Comparison of ENCODE assay signal across 8 cellular contexts in genomic region chrX:135421932-135422809, GRCh38. TPM values are rescaled to one million over a fixed set of nuclear protein-coding genes. Genes with fewer than 3 reads are reported as not detected.
DNase-seq lines count a peak whose midpoint lies in the region; ATAC-seq and TF ChIP-seq lines count a peak whose summit lies in the region.

Gene SMIM10L2A (plus strand): TSS chrX:135421944. CDS start chrX:135422132, 188 bp downstream.

- TF ChIP-seq POLR2A in ovary (IDR thresholded peaks at IDR 0.05) = no peak

- H3K36me3 ChIP-seq in MG63 (no peaks in the 10 kb centered on the region), ovary (no peaks in the 10 kb centered on the region)

- peak; percentile 49 for ATAC-seq in GM21825 (IDR thresholded peaks at IDR 0.05; ENCODE audit: unreplicated experiment)

- H3K9me3 ChIP-seq in MG63 = no peaks in the 10 kb centered on the region
- H3K9me3 ChIP-seq in ovary = no peaks in the 10 kb centered on the region

- TF ChIP-seq EP300 in ovary (IDR thresholded peaks at IDR 0.05) = no peak

- 40 to 44% (median 43%) methylated on average over 52 to 99 of the region's 100 CpGs for WGBS in ovary, 3 donors

- TF ChIP-seq CTCF in GM12865 (IDR thresholded peaks at IDR 0.05; ENCODE audit: insufficient read depth, low read depth, low read length, missing control alignments) (no peak), ovary (IDR thresholded peaks at IDR 0.05) (no peak)

- DNase-seq in GM12865 (ENCODE audit: low read depth) (peak; percentile 4), MG63 (no peak), ecto neural progenitor cell (ENCODE audit: low spot score) (peak; percentile 52), ovary (no peak), UCSD-AML1 (lab: John Stamatoyannopoulos, UW; ENCODE audit: unreplicated experiment) (no peak)
- no peak for DNase-seq in stimulated activated CD4-positive, alpha-beta T cell treated with anti-CD3 and anti-CD28 coated beads, Interleukin-4, amount 100 ng/mL, for 24 hours
- no peak for DNase-seq in activated effector memory CD4-positive, alpha-beta T cell treated with Interleukin-2 at 50 U/mL for 16 hours

- H3K4me3 ChIP-seq in GM12865 (ENCODE audit: low read depth, low read length) = peak within 1 kb of the TSS; percentile 47
- peak within 1 kb of the TSS; percentile 24 for H3K4me3 ChIP-seq in MG63
- peak within 1 kb of the TSS; percentile 43 for H3K4me3 ChIP-seq in ovary

- no peaks in the 10 kb centered on the region for H3K4me1 ChIP-seq in ovary (ENCODE audit: insufficient read depth)

- intact Hi-C loops in ovary (cut with DNase I) = no loop called here

- H3K27ac ChIP-seq in ovary = peak within 1 kb of the TSS in 1 of 2 donors; percentile 38

- no peaks in the 10 kb centered on the region for H3K27me3 ChIP-seq in MG63
- no peaks in the 10 kb centered on the region for H3K27me3 ChIP-seq in ovary

RNA-seq across cellular contexts. Expression of gene SMIM10L2A, which starts in this region (rescaled TPM):
- 0.46 TPM in 1 of 2 replicates, not detected in the other for total RNA-seq in MG63 (2014; rRNA removed; shearing (Covaris generic); ENCODE audit: low replicate concordance)
- total RNA-seq in ovary = 1 to 10 TPM; 1.8 to 7.1 (median 4.0) TPM
- 1 to 10 TPM; 3.6 to 6.3 TPM for polyA plus RNA-seq in ovary

Comparison
In these comparisons a context has a peak if more than half of its experiments do, and no peak if none do; other contexts are left out.
1. DNase-seq: peak in GM12865 (single experiment) and ecto neural progenitor cell (single experiment); none in MG63 (single experiment), ovary (0 of 5), UCSD-AML1 (single experiment), stimulated activated CD4-positive, alpha-beta T cell treated with anti-CD3 and anti-CD28 coated beads, Interleukin-4, amount 100 ng/mL, for 24 hours (single experiment) and activated effector memory CD4-positive, alpha-beta T cell treated with Interleukin-2 at 50 U/mL for 16 hours (single experiment).
2. Peak in every context shown above with its lines, with median percentiles within 50 percentile points of each other: H3K4me3 ChIP-seq.